Comparison of ENCODE assay signal across 19 cellular contexts in genomic region chr11:83773950-83774880, GRCh38.
DNase-seq lines count a peak whose midpoint lies in the region; ATAC-seq, FAIRE-seq and TF ChIP-seq lines count a peak whose summit lies in the region.
"Had no signal": no experiment of that assay in that cellular context is flagged by ENCODE, and none has a peak within 500 bp of the region (broad histone marks: within the 10 kb centered on the region; RNA-seq: fewer than 3 reads in every experiment).

No MANE protein-coding gene starts in this region.

- BruUV-seq in MCF 10A (replicated peaks; lab: Mats Ljungman, UMichigan), result no TSS peak
- no TSS peak for BruUV-seq in mammary epithelial cell (replicated peaks; lab: Mats Ljungman, UMichigan)

- no peak overlapping the region for H3K27ac Mint-ChIP-seq in MCF 10A (ENCODE audit: low read depth, unreplicated experiment)
- H3K27ac Mint-ChIP-seq: effector memory CD8-positive, alpha-beta T cell; T-helper 1 cell treated with Interleukin-12 subunit alpha and Interleukin-12 subunit beta and Interleukin-4 antibody, amounts not matched to agents 30 μg/mL and 1 μg/mL, for 36 hours had no signal

- no peak overlapping the region for H2AFZ ChIP-seq in mammary epithelial cell (ENCODE audit: low read depth, low read length)

- H3K4me3 ChIP-seq in mammary epithelial cell (replicated peaks in 1 of 3; ENCODE audit: insufficient read depth in 1 of 3, low read depth in 2 of 3, low read length in 3 of 3), result no peak overlapping the region
- H3K4me3 ChIP-seq in choroid plexus epithelial cell (ENCODE audit: low read depth, low read length), result no peak overlapping the region
- H3K4me3 ChIP-seq: thyroid gland had no signal

- H3K9ac ChIP-seq in mammary epithelial cell (ENCODE audit: insufficient read depth, low read length), result no peak overlapping the region

- TF ChIP-seq CTCF in MCF 10A (IDR thresholded peaks at IDR 0.05; ENCODE audit: unreplicated experiment), result no peak
- no peak for TF ChIP-seq CTCF in mammary epithelial cell (conservative IDR thresholded peaks at IDR 0.05 in 1 of 2, IDR thresholded peaks at IDR 0.05 in 1 of 2; ENCODE audit: extremely low read depth in 1 of 2, insufficient read depth in 1 of 2, low read depth in 1 of 2, low read length in 2 of 2)
- no peak for TF ChIP-seq CTCF in choroid plexus epithelial cell (conservative IDR thresholded peaks at IDR 0.05; ENCODE audit: low read depth, low read length)

- intact Hi-C loops in MCF 10A (cut with micrococcal nuclease), result no loop called here
- intact Hi-C loops in mammary epithelial cell (cut with micrococcal nuclease), result no loop called here

- POLR2A ChIA-PET in MCF 10A (lab: Yijun Ruan, JAX), result no interaction called here

- H3K9me3 Mint-ChIP-seq in MCF 10A (ENCODE audit: unreplicated experiment), result no peaks in the 10 kb centered on the region
- H3K9me3 Mint-ChIP-seq: T-helper 1 cell treated with Interleukin-12 subunit alpha and Interleukin-12 subunit beta and Interleukin-4 antibody, amounts not matched to agents 30 μg/mL and 1 μg/mL, for 36 hours had no signal

- no peak overlapping the region for H3K4me3 Mint-ChIP-seq in MCF 10A (ENCODE audit: unreplicated experiment)
- H3K4me3 Mint-ChIP-seq: effector memory CD8-positive, alpha-beta T cell; T-helper 1 cell treated with Interleukin-12 subunit alpha and Interleukin-12 subunit beta and Interleukin-4 antibody, amounts not matched to agents 30 μg/mL and 1 μg/mL, for 36 hours had no signal

- no peaks in the 10 kb centered on the region for H3K36me3 Mint-ChIP-seq in MCF 10A (ENCODE audit: insufficient read depth, unreplicated experiment)

- dilution Hi-C loops in mammary epithelial cell (cut with HindIII; ENCODE audit: low sequenced_read_pairs), result no loop called here

- no peaks in the 10 kb centered on the region for H3K36me3 ChIP-seq in mammary epithelial cell (ENCODE audit: insufficient read depth, low read length)
- H3K36me3 ChIP-seq: thyroid gland had no signal

- no peaks in the 10 kb centered on the region for H3K9me3 ChIP-seq in mammary epithelial cell (replicated peaks; ENCODE audit: insufficient read depth, low read length)
- H3K9me3 ChIP-seq: thyroid gland had no signal

- peaks cover 23% of the 10 kb centered on the region for H3K27me3 Mint-ChIP-seq in MCF 10A (ENCODE audit: insufficient read depth, unreplicated experiment)

- CTCF ChIA-PET in MCF 10A (lab: Yijun Ruan, JAX) (interaction anchor here (0.6 kb wide), 1 partner anchor 1258 kb away, joined by 4 read pairs; no protein-coding TSS in a partner anchor), mammary epithelial cell (lab: Charles Lee; ENCODE audit: low non-redundant PET) (no interaction called here)

- FAIRE-seq in urothelium cell line (lab: Jason Lieb, UNC), result no peak

- peaks cover 6% of the 10 kb centered on the region for H3K4me1 Mint-ChIP-seq in MCF 10A (ENCODE audit: insufficient read depth, unreplicated experiment)

- H3K27me3 ChIP-seq in mammary epithelial cell (ENCODE audit: insufficient read depth, low read length), result no peaks in the 10 kb centered on the region
- H3K27me3 ChIP-seq: thyroid gland had no signal

- H3K27ac ChIP-seq in mammary epithelial cell (ENCODE audit: insufficient read depth, low read depth, low read length), result no peak overlapping the region
- H3K27ac ChIP-seq: thyroid gland had no signal

- no peak for ATAC-seq in GM18870 (IDR thresholded peaks at IDR 0.05; ENCODE audit: unreplicated experiment)
- ATAC-seq: activated CD4-positive, CD25-positive, alpha-beta regulatory T cell treated with anti-CD3 and anti-CD28 coated beads, Interleukin-2, amount 50 U/mL, for 24 hours; effector memory CD8-positive, alpha-beta T cell; sciatic nerve had no signal

- 81% methylated on average over 7 of the region's 7 CpGs for WGBS in mammary epithelial cell (ENCODE audit: low coverage, missing lambda C conversion rate)

- H3K4me1 ChIP-seq in mammary epithelial cell (ENCODE audit: insufficient read depth, low read length), result no peaks in the 10 kb centered on the region
- H3K4me1 ChIP-seq: thyroid gland had no signal

- in situ Hi-C loops in mammary epithelial cell (cut with MboI; ENCODE audit: low sequenced_read_pairs in 2 of 2), result no loop called here

- DNase-seq in MCF 10A (ENCODE audit: unreplicated experiment) (peak; percentile 2), mammary epithelial cell (no peak), NCI-H69 (lab: John Stamatoyannopoulos, UW) (peak; percentile 97), choroid plexus epithelial cell (ENCODE audit: low read depth) (peak; percentile 39), urothelium cell line (ENCODE audit: low spot score) (peak; percentile 25), DMS153 (lab: John Stamatoyannopoulos, UW) (no peak), GOT3 (lab: John Stamatoyannopoulos, UW) (no peak)
- DNase-seq: activated gamma-delta T cell treated with Interleukin-2 at 50 U/mL for 16 hours; effector memory CD8-positive, alpha-beta T cell; foreskin melanocyte; MV-4-11; NCI-H446; stimulated activated CD4-positive, alpha-beta T cell treated with anti-CD3 and anti-CD28 coated beads, Interleukin-2, amount 100 ng/mL, for 48 hours; stimulated activated CD8-positive, alpha-beta memory T cell treated with anti-CD3 and anti-CD28 coated beads, Interleukin-4, amount 100 ng/mL, for 48 hours; thyroid gland had no signal

- H3K4me2 ChIP-seq in mammary epithelial cell (ENCODE audit: insufficient read depth, low read depth, low read length), result no peak overlapping the region

- no peaks in the 10 kb centered on the region for H4K20me1 ChIP-seq in mammary epithelial cell (ENCODE audit: insufficient read depth, low read length)

- no peaks in the 10 kb centered on the region for H3K79me2 ChIP-seq in mammary epithelial cell (ENCODE audit: insufficient read depth, low read length)

Comparison
In these comparisons a context has a peak if more than half of its experiments do, and no peak if none do; other contexts are left out.
1. DNase-seq: peak in MCF 10A (single experiment), NCI-H69 (single experiment), choroid plexus epithelial cell (single experiment) and urothelium cell line (single experiment); none in mammary epithelial cell (single experiment), DMS153 (single experiment) and GOT3 (single experiment).